8 cellular contexts compared by ENCODE assay signal in genomic region chr19:5690125-5690954, GRCh38. TPM values are rescaled to one million over a fixed set of nuclear protein-coding genes. Genes with fewer than 3 reads are reported as not detected.
DNase-seq lines count a peak whose midpoint lies in the region; ATAC-seq and TF ChIP-seq lines count a peak whose summit lies in the region.

Gene RPL36 (plus strand): TSS chr19:5690295. CDS start chr19:5690508, 213 bp downstream.

- TF ChIP-seq CTCF in Calu3 (IDR thresholded peaks at IDR 0.05; ENCODE audit: unreplicated experiment) (peak; percentile 79), Peyer's patch (IDR thresholded peaks at IDR 0.05) (peak; percentile 96 to 99 (median 98)), esophagus muscularis mucosa (IDR thresholded peaks at IDR 0.05) (peak; percentile 96 to 99 (median 98))

- H3K27me3 ChIP-seq in Peyer's patch = no peaks in the 10 kb centered on the region
- no peaks in the 10 kb centered on the region for H3K27me3 ChIP-seq in esophagus muscularis mucosa
- no peaks in the 10 kb centered on the region for H3K27me3 ChIP-seq in muscle layer of duodenum (ENCODE audit: low read depth, low read length)

- H3K4me1 Mint-ChIP-seq in Calu3 (ENCODE audit: low read depth, unreplicated experiment) = no peaks in the 10 kb centered on the region
- H3K4me1 Mint-ChIP-seq in activated T-cell treated with anti-CD3 and anti-CD28 coated beads, Interleukin-2, amount 50 U/mL, for 72 hours (ENCODE audit: low read depth) = peaks cover 48% of the 10 kb centered on the region

- H3K4me3 ChIP-seq in Peyer's patch (peak within 1 kb of the TSS; percentile 74 to 91 (median 78)), esophagus muscularis mucosa (peak within 1 kb of the TSS; percentile 61 to 73 (median 66)), muscle layer of duodenum (ENCODE audit: low read depth in 1 of 2, low read length in 2 of 2) (peak within 1 kb of the TSS; percentile 79 to 83)

- H3K4me3 Mint-ChIP-seq in Calu3 (ENCODE audit: low read depth, unreplicated experiment) = peak within 1 kb of the TSS; percentile 99
- peak within 1 kb of the TSS; percentile 95 to 99 for H3K4me3 Mint-ChIP-seq in activated T-cell treated with anti-CD3 and anti-CD28 coated beads, Interleukin-2, amount 50 U/mL, for 72 hours

- no peaks in the 10 kb centered on the region for H3K27me3 Mint-ChIP-seq in Calu3 (ENCODE audit: unreplicated experiment)
- H3K27me3 Mint-ChIP-seq in activated T-cell treated with anti-CD3 and anti-CD28 coated beads, Interleukin-2, amount 50 U/mL, for 72 hours (ENCODE audit: low read depth) = no peaks in the 10 kb centered on the region

- H3K4me1 ChIP-seq in Peyer's patch = peaks cover 0 to 28% (median 13%) of the 10 kb centered on the region in 4 donors
- H3K4me1 ChIP-seq in esophagus muscularis mucosa = peaks cover 25 to 63% (median 53%) of the 10 kb centered on the region in 4 donors
- peaks cover 0 to 25% of the 10 kb centered on the region in 2 donors for H3K4me1 ChIP-seq in muscle layer of duodenum (ENCODE audit: control insufficient read depth in 1 of 2, insufficient read depth in 2 of 2, low read length in 2 of 2)

- H3K27ac ChIP-seq in KOPT-K1 (ENCODE audit: low read depth, low read length, poor library complexity, severe bottlenecking) = peak within 1 kb of the TSS; percentile 94
- peak within 1 kb of the TSS; percentile 84 to 93 (median 89) for H3K27ac ChIP-seq in Peyer's patch
- H3K27ac ChIP-seq in esophagus muscularis mucosa (replicated peaks in 1 of 4) = peak within 1 kb of the TSS; percentile 86 to 91 (median 90)
- peak within 1 kb of the TSS; percentile 87 for H3K27ac ChIP-seq in muscle layer of duodenum (ENCODE audit: low read length)

- no peaks in the 10 kb centered on the region for H3K9me3 Mint-ChIP-seq in Calu3 (ENCODE audit: low read depth, unreplicated experiment)
- no peaks in the 10 kb centered on the region for H3K9me3 Mint-ChIP-seq in activated T-cell treated with anti-CD3 and anti-CD28 coated beads, Interleukin-2, amount 50 U/mL, for 72 hours

- H3K27ac Mint-ChIP-seq in Calu3 (ENCODE audit: unreplicated experiment) = peak within 1 kb of the TSS; percentile 98
- peak within 1 kb of the TSS; percentile 93 for H3K27ac Mint-ChIP-seq in activated T-cell treated with anti-CD3 and anti-CD28 coated beads, Interleukin-2, amount 50 U/mL, for 72 hours

- CTCF ChIA-PET in Calu3 (lab: Charles Lee) = interaction anchor here (0.6 to 1.6 kb wide), 6 partner anchors 15 to 1024 kb away, joined by 3 to 5 read pairs (median 3); partner anchors contain the start of genes CATSPERD and LONP1

- TF ChIP-seq EP300 in esophagus muscularis mucosa (IDR thresholded peaks at IDR 0.05) = no peak

- intact Hi-C loops in Calu3 (cut with micrococcal nuclease; ENCODE audit: unreplicated experiment) = no loop called here
- intact Hi-C loops in esophagus muscularis mucosa (cut with DNase I) = no loop called here

- ATAC-seq in GM21526 (IDR thresholded peaks at IDR 0.05; ENCODE audit: low FRiP score, unreplicated experiment) = peak; percentile 47
- peak; percentile 49 to 54 for ATAC-seq in activated T-cell treated with anti-CD3 and anti-CD28 coated beads, Interleukin-2, amount 50 U/mL, for 72 hours (replicated peaks in 1 of 2)

- no peaks in the 10 kb centered on the region for H3K9me3 ChIP-seq in KOPT-K1 (ENCODE audit: insufficient read depth, low read length, poor library complexity, severe bottlenecking)
- no peaks in the 10 kb centered on the region for H3K9me3 ChIP-seq in Peyer's patch
- no peaks in the 10 kb centered on the region for H3K9me3 ChIP-seq in esophagus muscularis mucosa
- H3K9me3 ChIP-seq in muscle layer of duodenum (ENCODE audit: control insufficient read depth in 1 of 2, low read length in 2 of 2) = no peaks in the 10 kb centered on the region

- WGBS in esophagus muscularis mucosa = 2% methylated on average over 54 of the region's 73 CpGs

- DNase-seq in Calu3 (peak; percentile 96), Peyer's patch (peak; percentile 96 to 100 (median 99)), esophagus muscularis mucosa (ENCODE audit: extremely low spot score) (peak; percentile 99)
- DNase-seq in activated T-cell treated with anti-CD3 and anti-CD28 coated beads, Interleukin-2, amount 50 U/mL, for 72 hours = peak; percentile 99 to 100
- peak; percentile 95 to 96 for DNase-seq in stimulated activated CD8-positive, alpha-beta memory T cell treated with anti-CD3 and anti-CD28 coated beads, Interleukin-7, amount 100 ng/mL, for 4 hours (ENCODE audit: low read depth in 2 of 2)

- peaks cover 76% of the 10 kb centered on the region for H3K36me3 Mint-ChIP-seq in Calu3 (ENCODE audit: insufficient read depth, unreplicated experiment)
- peaks cover 8 to 15% of the 10 kb centered on the region in 2 donors for H3K36me3 Mint-ChIP-seq in activated T-cell treated with anti-CD3 and anti-CD28 coated beads, Interleukin-2, amount 50 U/mL, for 72 hours (ENCODE audit: insufficient read depth in 2 of 2)

- TSS peak; percentile 80 for BruUV-seq in Calu3 (replicated peaks; lab: Mats Ljungman, UMichigan)

- peaks cover 46% of the 10 kb centered on the region for H3K36me3 ChIP-seq in KOPT-K1 (ENCODE audit: insufficient read depth, low read length)
- H3K36me3 ChIP-seq in Peyer's patch = peaks cover 0 to 38% (median 0%) of the 10 kb centered on the region in 3 donors
- H3K36me3 ChIP-seq in esophagus muscularis mucosa = peaks cover 23 to 39% (median 38%) of the 10 kb centered on the region in 4 donors
- H3K36me3 ChIP-seq in muscle layer of duodenum (ENCODE audit: control insufficient read depth in 1 of 2, insufficient read depth in 2 of 2, low read length in 2 of 2) = peaks cover 15 to 34% of the 10 kb centered on the region in 2 donors

- TF ChIP-seq POLR2A in Peyer's patch (IDR thresholded peaks at IDR 0.05) (peak; percentile 90 to 92), esophagus muscularis mucosa (IDR thresholded peaks at IDR 0.05; ENCODE audit: low read depth) (peak; percentile 86)

RNA-seq across cellular contexts. Expression of gene RPL36, which starts in this region (rescaled TPM):
- total RNA-seq in Calu3 (2022) = 497 and 516 TPM in 2 replicates
- 100 to 1,000 TPM; 170 to 440 (median 262) TPM for total RNA-seq in Peyer's patch
- 1,000 to 10,000 TPM; 1,272 to 1,302 TPM for total RNA-seq in activated T-cell treated with anti-CD3 and anti-CD28 coated beads, Interleukin-2, amount 50 U/mL, for 72 hours
- total RNA-seq in esophagus muscularis mucosa = 100 to 1,000 TPM; 461 to 719 (median 614) TPM

Comparison
In these comparisons a context has a peak if more than half of its experiments do, and no peak if none do; other contexts are left out.
1. Peak in every context shown above with its lines: DNase-seq, ATAC-seq, H3K4me3 ChIP-seq and H3K27ac ChIP-seq.